ENCODE assay signal across 22 cellular contexts in the genomic region with DNA sequence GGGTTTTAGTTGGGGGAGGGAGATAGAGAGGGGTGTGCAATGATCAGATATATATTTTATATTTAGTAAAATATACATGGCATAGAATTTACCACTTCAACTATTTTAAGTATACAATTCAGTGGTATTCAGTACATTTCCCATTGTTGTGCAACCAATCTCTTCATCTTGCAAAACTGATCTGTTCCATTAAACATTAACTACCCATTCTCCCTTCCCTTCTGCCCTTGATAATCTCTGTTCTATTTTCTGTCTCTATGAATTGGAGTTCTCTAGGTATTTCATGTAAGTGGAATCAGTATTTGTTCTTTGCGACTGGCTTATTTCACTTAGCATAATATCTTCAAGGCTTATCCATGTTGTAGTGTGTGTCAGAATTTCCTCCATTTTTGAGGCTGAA. TPM values are rescaled to one million over a fixed set of nuclear protein-coding genes. Genes with fewer than 3 reads are reported as not detected.
DNase-seq lines count a peak whose midpoint lies in the region; ATAC-seq and TF ChIP-seq lines count a peak whose summit lies in the region.
"Had no signal": no experiment of that assay in that cellular context is flagged by ENCODE, and none has a peak within 500 bp of the region (broad histone marks: within the 10 kb centered on the region; RNA-seq: fewer than 3 reads in every experiment).

No MANE protein-coding gene starts in this region.

- no peaks in the 10 kb centered on the region for H4K20me1 ChIP-seq in hepatocyte (ENCODE audit: insufficient read depth, poor library complexity, severe bottlenecking)

- H3K4me1 Mint-ChIP-seq in stimulated activated naive CD8-positive, alpha-beta T cell treated with anti-CD3 and anti-CD28 coated beads, Interleukin-15, amount 100 ng/mL, for 72 hours, result no peaks in the 10 kb centered on the region

- intact Hi-C loops in left ventricle myocardium inferior (cut with micrococcal nuclease), result no loop called here
- intact Hi-C loops in left cardiac atrium (cut with DNase I), result loop anchor here in 1 of 2 donors (10.0 kb wide), 3 partner anchors 93 to 123 kb away; no protein-coding TSS in a partner anchor
- intact Hi-C loops in mucosa of descending colon (cut with DNase I, micrococcal nuclease), result loop anchor here in 1 of 2 donors (10.0 kb wide), 2 partner anchors 123 to 183 kb away; no protein-coding TSS in a partner anchor
- intact Hi-C loops in vagina (cut with DNase I), result no loop called here
- intact Hi-C loops in right cardiac atrium (cut with DNase I), result loop anchor here in 1 of 4 donors (10.0 kb wide), 1 partner anchor 123 kb away; no protein-coding TSS in a partner anchor

- peaks cover 5% of the 10 kb centered on the region for H3K9me3 ChIP-seq in left ventricle myocardium inferior (replicated peaks)
- no peaks in the 10 kb centered on the region for H3K9me3 ChIP-seq in hepatocyte (ENCODE audit: low read depth)
- no peaks in the 10 kb centered on the region for H3K9me3 ChIP-seq in mucosa of descending colon
- H3K9me3 ChIP-seq in vagina, result no peaks in the 10 kb centered on the region
- H3K9me3 ChIP-seq in right cardiac atrium (ENCODE audit: control insufficient read depth, low read length), result no peaks in the 10 kb centered on the region
- H3K9me3 ChIP-seq: BE2C, HAP-1 had no signal

- H3K4me1 ChIP-seq in left ventricle myocardium inferior (peaks cover 43% of the 10 kb centered on the region), hepatocyte (ENCODE audit: insufficient read depth) (no peaks in the 10 kb centered on the region), mucosa of descending colon (ENCODE audit: low read depth) (no peaks in the 10 kb centered on the region), vagina (peaks cover 11% of the 10 kb centered on the region), right cardiac atrium (ENCODE audit: control insufficient read depth, insufficient read depth, low read length) (peaks cover 3% of the 10 kb centered on the region)
- H3K4me1 ChIP-seq: BE2C, HAP-1, SJSA1 had no signal

- H3K27ac ChIP-seq in left ventricle myocardium inferior (replicated peaks) (peak overlapping the region; percentile 54), hepatocyte (peak overlapping the region; percentile 45), vagina (peak overlapping the region; percentile 19), right cardiac atrium (ENCODE audit: low read length) (no peak overlapping the region)
- H3K27ac ChIP-seq: HL-60, SJSA1 had no signal

- H3K36me3 ChIP-seq in left ventricle myocardium inferior, result peaks cover 9% of the 10 kb centered on the region
- no peaks in the 10 kb centered on the region for H3K36me3 ChIP-seq in hepatocyte (replicated peaks; ENCODE audit: insufficient read depth, low read depth)
- no peaks in the 10 kb centered on the region for H3K36me3 ChIP-seq in mucosa of descending colon (ENCODE audit: low read depth)
- H3K36me3 ChIP-seq in vagina, result no peaks in the 10 kb centered on the region
- H3K36me3 ChIP-seq: BE2C, HAP-1 had no signal

- TF ChIP-seq CTCF in left ventricle myocardium inferior (IDR thresholded peaks at IDR 0.05; ENCODE audit: borderline replicate concordance) (no peak), hepatocyte (IDR thresholded peaks at IDR 0.05; ENCODE audit: poor library complexity) (no peak), mucosa of descending colon (IDR thresholded peaks at IDR 0.05) (no peak), vagina (IDR thresholded peaks at IDR 0.05) (no peak)

- H3K4me2 ChIP-seq in hepatocyte, result no peak overlapping the region
- H3K4me2 ChIP-seq: GM23338 had no signal

- H3K4me3 Mint-ChIP-seq in stimulated activated naive CD8-positive, alpha-beta T cell treated with anti-CD3 and anti-CD28 coated beads, Interleukin-15, amount 100 ng/mL, for 72 hours, result no peak overlapping the region
- H3K4me3 Mint-ChIP-seq: GM23338 had no signal

- ATAC-seq in left cardiac atrium (no peak), mucosa of descending colon (peak; percentile 18), right cardiac atrium (no peak)
- ATAC-seq in stimulated activated naive CD8-positive, alpha-beta T cell treated with anti-CD3 and anti-CD28 coated beads, Interleukin-15, amount 100 ng/mL, for 72 hours, result no peak

- H3K4me3 ChIP-seq in left ventricle myocardium inferior (no peak overlapping the region), hepatocyte (no peak overlapping the region), mucosa of descending colon (no peak overlapping the region), vagina (no peak overlapping the region), right cardiac atrium (ENCODE audit: low read length) (no peak overlapping the region)
- H3K4me3 ChIP-seq: GM23338, HAP-1, SJSA1 had no signal

- no peaks in the 10 kb centered on the region for H3K9me3 Mint-ChIP-seq in stimulated activated naive CD8-positive, alpha-beta T cell treated with anti-CD3 and anti-CD28 coated beads, Interleukin-15, amount 100 ng/mL, for 72 hours
- H3K9me3 Mint-ChIP-seq: GM23338 had no signal

- no peak overlapping the region for H2AFZ ChIP-seq in hepatocyte
- H2AFZ ChIP-seq: GM23338 had no signal

- H3K79me2 ChIP-seq in hepatocyte, result no peaks in the 10 kb centered on the region

- DNase-seq in left ventricle myocardium inferior (no peak), left cardiac atrium (no peak), hepatocyte (ENCODE audit: low spot score) (no peak), mucosa of descending colon (no peak), vagina (ENCODE audit: extremely low spot score in 2 of 2) (no peak), cerebellum (ENCODE audit: low spot score) (no peak), right cardiac atrium (no peak)
- no peak for DNase-seq in stimulated activated naive CD8-positive, alpha-beta T cell treated with anti-CD3 and anti-CD28 coated beads, Interleukin-15, amount 100 ng/mL, for 72 hours
- DNase-seq: DMS 273 treated with DMSO at 0.1 percent for 48 hours, KG1, NCI-H1092, NCI-H1436, NCI-H2029, NCI-H2227 treated with DMSO at 0.1 percent for 48 hours, NCI-H510A, NCI-H748 treated with DMSO at 0.1 percent for 48 hours had no signal

- H3K27ac Mint-ChIP-seq in stimulated activated naive CD8-positive, alpha-beta T cell treated with anti-CD3 and anti-CD28 coated beads, Interleukin-15, amount 100 ng/mL, for 72 hours, result no peak overlapping the region
- H3K27ac Mint-ChIP-seq: GM23338 had no signal

- H3K9me2 ChIP-seq in hepatocyte (replicated peaks; ENCODE audit: insufficient read depth), result no peaks in the 10 kb centered on the region

- H3K27me3 Mint-ChIP-seq in stimulated activated naive CD8-positive, alpha-beta T cell treated with anti-CD3 and anti-CD28 coated beads, Interleukin-15, amount 100 ng/mL, for 72 hours, result peaks cover 9% of the 10 kb centered on the region

- WGBS in hepatocyte (ENCODE audit: low lambda C conversion rate, missing lambda C conversion rate), result 80% methylated on average over 1 of the region's 1 CpG
- WGBS in right cardiac atrium, result 96% methylated on average over 1 of the region's 1 CpG

- no peak for TF ChIP-seq POLR2A in vagina (IDR thresholded peaks at IDR 0.05)

- H3K27me3 ChIP-seq in left ventricle myocardium inferior (ENCODE audit: low read depth), result no peaks in the 10 kb centered on the region
- no peaks in the 10 kb centered on the region for H3K27me3 ChIP-seq in hepatocyte
- H3K27me3 ChIP-seq in vagina, result no peaks in the 10 kb centered on the region
- H3K27me3 ChIP-seq in right cardiac atrium (ENCODE audit: control insufficient read depth, insufficient read depth), result no peaks in the 10 kb centered on the region
- H3K27me3 ChIP-seq: BE2C, SJSA1 had no signal

RNA-seq across cellular contexts. Expression of a gene that starts 38.6 kb away (rescaled TPM):
- 43.4 TPM for total RNA-seq in left ventricle myocardium inferior
- 100 to 1,000 TPM in 1 of 2 donors, 10 to 100 TPM in 1; 79.7 to 130 TPM for total RNA-seq in left cardiac atrium
- 316 and 401 TPM in 2 replicates for total RNA-seq in hepatocyte
- polyA plus RNA-seq in hepatocyte, result 396 and 509 TPM in 2 replicates
- total RNA-seq in mucosa of descending colon, result 10 to 100 TPM; 26.8 to 77.1 (median 47.0) TPM
- total RNA-seq in vagina, result 43.2 TPM
- total RNA-seq in cerebellum, result 23.3 TPM
- total RNA-seq in right cardiac atrium, result 10 to 100 TPM; 41.6 to 60.4 (median 51.2) TPM
- polyA plus RNA-seq in right cardiac atrium, result 44.1 TPM
- total RNA-seq: G401 had no signal
